ENCODE assay signal across 10 cellular contexts in genomic region chr7:27210441-27211083, GRCh38. TPM values are rescaled to one million over a fixed set of nuclear protein-coding genes. Genes with fewer than 3 reads are reported as not detected.
DNase-seq lines count a peak whose midpoint lies in the region; ATAC-seq and TF ChIP-seq lines count a peak whose summit lies in the region.
"Had no signal": no experiment of that assay in that cellular context is flagged by ENCODE, and none has a peak within 500 bp of the region (broad histone marks: within the 10 kb centered on the region; RNA-seq: fewer than 3 reads in every experiment).

No MANE protein-coding gene starts in this region.

- peak; percentile 71 for ATAC-seq in WTC11
- ATAC-seq in mucosa of descending colon: peak; percentile 82
- no peak for ATAC-seq in GM21529 (IDR thresholded peaks at IDR 0.05; ENCODE audit: unreplicated experiment)

- H3K9me3 Mint-ChIP-seq in WTC11: no peaks in the 10 kb centered on the region
- H3K9me3 Mint-ChIP-seq in endodermal cell: no peaks in the 10 kb centered on the region
- no peaks in the 10 kb centered on the region for H3K9me3 Mint-ChIP-seq in type B pancreatic cell

- no peak overlapping the region for H3K9ac ChIP-seq in endodermal cell (ENCODE audit: extremely low read depth, low read length, poor library complexity, severe bottlenecking)
- H3K9ac ChIP-seq: KMS-11 had no signal

- CTCF ChIA-PET in WTC11 (lab: Charles Lee): interaction anchor here (0.5 to 3.5 kb wide), 16 partner anchors 13 to 841 kb away, joined by 3 to 23 read pairs (median 6); no protein-coding TSS in a partner anchor

- H3K27ac ChIP-seq in HL-60 (replicated peaks) (no peak overlapping the region), endodermal cell (ENCODE audit: low read depth, low read length) (no peak overlapping the region)
- H3K27ac ChIP-seq: KMS-11 had no signal

- H3K9me3 ChIP-seq in endodermal cell (ENCODE audit: control insufficient read depth, low read length): no peaks in the 10 kb centered on the region
- H3K9me3 ChIP-seq in mucosa of descending colon: no peaks in the 10 kb centered on the region

- peaks cover 61% of the 10 kb centered on the region for H3K27me3 ChIP-seq in HL-60 (ENCODE audit: insufficient read depth, poor library complexity, severe bottlenecking)
- peaks cover 100% of the 10 kb centered on the region for H3K27me3 ChIP-seq in endodermal cell (ENCODE audit: control insufficient read depth, insufficient read depth, low read length, poor library complexity, severe bottlenecking)

- TF ChIP-seq CTCF in HL-60 (IDR thresholded peaks at IDR 0.05; ENCODE audit: insufficient read depth, low read length): peak; percentile 64
- peak; percentile 68 for TF ChIP-seq CTCF in WTC11 (IDR thresholded peaks at IDR 0.05)
- peak; percentile 85 for TF ChIP-seq CTCF in endodermal cell (conservative IDR thresholded peaks at IDR 0.05)
- TF ChIP-seq CTCF in mucosa of descending colon (IDR thresholded peaks at IDR 0.05): peak; percentile 58
- TF ChIP-seq CTCF in type B pancreatic cell (conservative IDR thresholded peaks at IDR 0.05): peak; percentile 84

- no peak overlapping the region for H3K27ac Mint-ChIP-seq in WTC11
- H3K27ac Mint-ChIP-seq in endodermal cell: no peak overlapping the region
- H3K27ac Mint-ChIP-seq in type B pancreatic cell: no peak overlapping the region

- 17 to 22% methylated on average over 31 to 32 of the region's 32 CpGs for WGBS in endodermal cell (ENCODE audit: insufficient coverage in 1 of 2, insufficient read length in 1 of 2), 2 experiments

- peaks cover 31% of the 10 kb centered on the region for H3K4me1 Mint-ChIP-seq in WTC11
- H3K4me1 Mint-ChIP-seq in endodermal cell: peaks cover 7% of the 10 kb centered on the region
- H3K4me1 Mint-ChIP-seq in type B pancreatic cell (ENCODE audit: unreplicated experiment): peaks cover 10% of the 10 kb centered on the region

- H3K4me3 Mint-ChIP-seq in WTC11 (no peak overlapping the region; the same call in 1 of the 2 replicates), endodermal cell (no peak overlapping the region), type B pancreatic cell (peak overlapping the region; percentile 78)

- intact Hi-C loops in mucosa of descending colon (cut with DNase I, micrococcal nuclease): no loop called here

- H3K36me3 ChIP-seq in endodermal cell (ENCODE audit: control insufficient read depth, insufficient read depth, low read length): no peaks in the 10 kb centered on the region
- no peaks in the 10 kb centered on the region for H3K36me3 ChIP-seq in mucosa of descending colon (ENCODE audit: low read depth)

- H3K4me1 ChIP-seq in endodermal cell (ENCODE audit: control insufficient read depth, insufficient read depth, low read length) (no peaks in the 10 kb centered on the region), mucosa of descending colon (ENCODE audit: low read depth) (peaks cover 20% of the 10 kb centered on the region)

- DNase-seq in COLO829 (ENCODE audit: low spot score) (peak; percentile 37), HL-60 (ENCODE audit: low read depth in 1 of 2, low spot score in 1 of 2) (peak in 1 of 2 experiments; percentile 30), WTC11 (ENCODE audit: low spot score) (peak; percentile 82), endodermal cell (peak; percentile 90), mucosa of descending colon (peak; percentile 80 to 91 (median 88)), type B pancreatic cell (ENCODE audit: extremely low spot score, unreplicated experiment) (no peak), MV-4-11 (lab: John Stamatoyannopoulos, UW) (no peak)

- POLR2A ChIA-PET in WTC11 (lab: Charles Lee): no interaction called here

- no peak overlapping the region for H3K4me3 ChIP-seq in HL-60 (replicated peaks; ENCODE audit: insufficient read depth, low read length)
- no peak overlapping the region for H3K4me3 ChIP-seq in endodermal cell (ENCODE audit: low read length)
- no peak overlapping the region for H3K4me3 ChIP-seq in mucosa of descending colon

- H3K36me3 Mint-ChIP-seq in WTC11: no peaks in the 10 kb centered on the region
- no peaks in the 10 kb centered on the region for H3K36me3 Mint-ChIP-seq in endodermal cell (ENCODE audit: low read depth)
- H3K36me3 Mint-ChIP-seq in type B pancreatic cell: no peaks in the 10 kb centered on the region

- H3K27me3 Mint-ChIP-seq in WTC11 (ENCODE audit: low read depth): peaks cover 100% of the 10 kb centered on the region
- H3K27me3 Mint-ChIP-seq in endodermal cell (ENCODE audit: insufficient read depth): peaks cover 100% of the 10 kb centered on the region
- peaks cover 99% of the 10 kb centered on the region for H3K27me3 Mint-ChIP-seq in type B pancreatic cell

TF ChIP-seq in WTC11, 78 proteins besides CTCF, POLR2A, EP300 and RAD21:
- TF ChIP-seq ZNF532 (CRISPR knock-in tag; IDR thresholded peaks at IDR 0.05; ENCODE audit: borderline replicate concordance): no peak
- TF ChIP-seq ZNF263 (CRISPR knock-in tag; IDR thresholded peaks at IDR 0.05; ENCODE audit: low read depth): no peak
- TF ChIP-seq SP1 (CRISPR knock-in tag; conservative IDR thresholded peaks at IDR 0.05): 0 out of 2 replicates have a peak, but pooled peaks have one; percentile 28
TF ChIP-seq in WTC11: peak in this region for 1.

RNA-seq across cellular contexts. Expression of gene HOXA13, which starts 10.7 kb away (rescaled TPM):
- total RNA-seq in WTC11 (2021) (not detected in 3 replicates), endodermal cell (not detected), mucosa of descending colon (10 to 100 TPM; 28.0 to 54.3 (median 42.2) TPM), type B pancreatic cell (ENCODE audit: low replicate concordance) (0.75 and 1.5 TPM in 2 replicates)
- 0.53 TPM for polyA plus RNA-seq in endodermal cell (2013, experiment 1 of 2)
- polyA plus RNA-seq in endodermal cell (2013, experiment 2 of 2): 0.29 TPM

RNA-seq across cellular contexts. Expression of gene HOXA11, which starts 25.5 kb away (rescaled TPM):
- total RNA-seq in WTC11 (2021) (not detected in 3 replicates), endodermal cell (not detected), mucosa of descending colon (10 to 100 TPM in 1 of 3 donors, 1 to 10 TPM in 2; 3.2 to 27.2 (median 5.4) TPM), type B pancreatic cell (ENCODE audit: low replicate concordance) (1.2 TPM in 1 of 2 replicates, not detected in the other)
- polyA plus RNA-seq in endodermal cell (2013, experiment 1 of 2): 1.8 TPM
- polyA plus RNA-seq in endodermal cell (2013, experiment 2 of 2): 1.4 TPM
- total RNA-seq: mononuclear cell had no signal

RNA-seq across cellular contexts. Expression of gene EVX1, which starts 32.0 kb away (rescaled TPM):
- not detected in 3 replicates for total RNA-seq in WTC11 (2021)
- total RNA-seq in endodermal cell: 10 to 100 TPM in 1 of 2 donors, 1 to 10 TPM in 1; 4.9 to 10.7 TPM
- 1.7 TPM for polyA plus RNA-seq in endodermal cell (2013, experiment 1 of 2)
- polyA plus RNA-seq in endodermal cell (2013, experiment 2 of 2): 1.3 TPM
- 1 to 10 TPM in 1 of 3 donors, under 1 TPM in 1, not detected in 1; 0.43 to 2.7 TPM for total RNA-seq in mucosa of descending colon
- total RNA-seq in type B pancreatic cell (ENCODE audit: low replicate concordance): 0.41 and 0.71 TPM in 2 replicates
- total RNA-seq: mononuclear cell had no signal

RNA-seq across cellular contexts. Expression of gene HOXA10, which starts 36.4 kb away (rescaled TPM):
- total RNA-seq in WTC11 (2021): 0.07 TPM in 1 of 3 replicates, not detected in the others
- not detected for total RNA-seq in endodermal cell
- 12.7 TPM for polyA plus RNA-seq in endodermal cell (2013, experiment 1 of 2)
- 8.0 TPM for polyA plus RNA-seq in endodermal cell (2013, experiment 2 of 2)
- 10 to 100 TPM; 25.0 to 56.9 (median 25.8) TPM for total RNA-seq in mucosa of descending colon
- total RNA-seq in type B pancreatic cell (ENCODE audit: low replicate concordance): 0.29 and 4.9 TPM in 2 replicates

RNA-seq across cellular contexts. Expression of gene HOXA9, which starts 45.2 kb away (rescaled TPM):
- not detected in 3 replicates for total RNA-seq in WTC11 (2021)
- total RNA-seq in endodermal cell: not detected
- 23.9 TPM for polyA plus RNA-seq in endodermal cell (2013, experiment 1 of 2)
- polyA plus RNA-seq in endodermal cell (2013, experiment 2 of 2): 14.3 TPM
- 10 to 100 TPM; 22.0 to 27.9 (median 25.0) TPM for total RNA-seq in mucosa of descending colon
- total RNA-seq in type B pancreatic cell (ENCODE audit: low replicate concordance): 0.67 and 4.1 TPM in 2 replicates

Comparison
In these comparisons a context has a peak if more than half of its experiments do, and no peak if none do; other contexts are left out.
1. DNase-seq: peak in COLO829 (single experiment), WTC11 (single experiment), endodermal cell (single experiment) and mucosa of descending colon (3 of 3); none in type B pancreatic cell (single experiment) and MV-4-11 (single experiment).
2. RNA of gene HOXA13, which starts 10.7 kb away (total RNA-seq): 28.0 to 54.3 TPM in mucosa of descending colon; 0.75 to 1.5 TPM in type B pancreatic cell, not detected in WTC11 and not detected in endodermal cell; every median in the first group is over 10 times any median in the second.
3. Peak in every context shown above with its lines, with median percentiles within 50 percentile points of each other: CTCF ChIP-seq.